ENCODE assay signal across 12 cellular contexts in the genomic region with DNA sequence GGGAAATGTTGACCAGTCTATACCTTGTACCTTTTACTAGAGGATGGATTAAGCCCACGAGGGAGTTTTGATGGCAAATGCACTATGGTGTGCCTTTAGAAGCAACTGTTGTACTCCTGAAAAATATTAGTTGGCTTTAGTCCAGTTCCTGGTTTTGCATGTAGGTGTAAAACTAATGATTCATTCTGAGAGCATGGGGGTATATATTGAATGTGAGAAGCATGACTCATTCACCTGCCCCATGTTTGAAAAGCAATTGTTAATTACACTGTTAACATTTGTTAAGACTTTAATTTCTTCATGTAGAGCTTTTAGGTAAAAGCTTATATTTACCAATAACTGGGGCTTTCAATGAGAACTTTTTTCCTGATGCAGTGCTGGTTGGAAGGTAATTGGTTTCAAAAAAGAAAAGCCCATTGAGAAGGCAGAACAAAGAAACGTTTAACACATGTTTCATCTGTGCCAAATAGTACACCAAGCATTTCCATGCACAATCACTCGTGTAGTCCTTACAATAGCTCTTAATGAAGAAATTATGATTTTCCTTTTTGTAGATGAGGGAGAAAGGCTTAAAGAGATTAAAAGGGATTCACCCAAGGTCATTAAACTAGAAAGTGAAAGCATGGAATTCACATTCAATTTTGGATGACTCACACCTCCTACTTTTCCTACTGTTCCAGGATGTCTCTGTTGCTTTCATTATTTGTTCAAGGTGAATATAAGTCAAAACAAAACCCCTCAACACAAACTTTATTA.
A peak's percentile ranks its signal among the peaks of the same experiment; 100 is the strongest.
DNase-seq lines count a peak whose midpoint lies in the region; ATAC-seq and TF ChIP-seq lines count a peak whose summit lies in the region.
"Had no signal": no experiment of that assay in that cellular context is flagged by ENCODE, and none has a peak within 500 bp of the region (broad histone marks: within the 10 kb centered on the region; RNA-seq: fewer than 3 reads in every experiment).

No MANE protein-coding gene starts in this region.

- no peaks in the 10 kb centered on the region for H3K9me3 Mint-ChIP-seq in activated naive CD4-positive, alpha-beta T cell treated with anti-CD3 and anti-CD28 coated beads, Interleukin-2, amount 50 U/mL, for 72 hours
- H3K9me3 Mint-ChIP-seq: activated B cell treated with CpG ODN at 0.5 μM for 24 hours, neural crest cell had no signal

- no peaks in the 10 kb centered on the region for H3K27me3 ChIP-seq in uterus
- H3K27me3 ChIP-seq in Peyer's patch, result no peaks in the 10 kb centered on the region

- DNase-seq in activated naive CD4-positive, alpha-beta T cell treated with anti-CD3 and anti-CD28 coated beads, Interleukin-2, amount 50 U/mL, for 72 hours (ENCODE audit: low spot score in 2 of 2), result peak in 1 of 2 donors; percentile 9
- DNase-seq in activated naive CD4-positive, alpha-beta T cell (lab: John Stamatoyannopoulos, UW), result no peak
- DNase-seq in HPDE6-E6E7 (ENCODE audit: extremely low spot score), result peak; percentile 65
- peak; percentile 3 to 11 for DNase-seq in dermis microvascular lymphatic vessel endothelial cell (ENCODE audit: low read depth in 2 of 2)
- no peak for DNase-seq in uterus
- DNase-seq in inferior parietal cortex (ENCODE audit: extremely low spot score), result no peak
- DNase-seq in Peyer's patch, result no peak
- DNase-seq: activated B cell treated with CpG ODN at 0.5 μM for 24 hours; aorta; NK-92 treated with Interleukin-12 subunit alpha and Interleukin-12 subunit beta, amount 100 ng/mL, for 24 hours had no signal

- H3K36me3 ChIP-seq in uterus, result no peaks in the 10 kb centered on the region
- H3K36me3 ChIP-seq in Peyer's patch, result no peaks in the 10 kb centered on the region

- no peak for TF ChIP-seq CTCF in uterus (IDR thresholded peaks at IDR 0.05)
- TF ChIP-seq CTCF in Peyer's patch (IDR thresholded peaks at IDR 0.05), result no peak

- peak; percentile 41 to 87 for ATAC-seq in activated naive CD4-positive, alpha-beta T cell treated with anti-CD3 and anti-CD28 coated beads, Interleukin-2, amount 50 U/mL, for 72 hours
- ATAC-seq in HG03025 (IDR thresholded peaks at IDR 0.05; ENCODE audit: low FRiP score, unreplicated experiment), result no peak

- TF ChIP-seq POLR2A in uterus (IDR thresholded peaks at IDR 0.05), result no peak
- TF ChIP-seq POLR2A in Peyer's patch (IDR thresholded peaks at IDR 0.05), result no peak

- peak overlapping the region; percentile 24 to 26 for H3K27ac ChIP-seq in uterus
- no peak overlapping the region for H3K27ac ChIP-seq in Peyer's patch

- H3K9me3 ChIP-seq in uterus (no peaks in the 10 kb centered on the region), Peyer's patch (no peaks in the 10 kb centered on the region)

- no peaks in the 10 kb centered on the region for H3K36me3 Mint-ChIP-seq in activated naive CD4-positive, alpha-beta T cell treated with anti-CD3 and anti-CD28 coated beads, Interleukin-2, amount 50 U/mL, for 72 hours

- no peak overlapping the region for H3K4me3 ChIP-seq in uterus
- H3K4me3 ChIP-seq in Peyer's patch, result no peak overlapping the region

- H3K4me1 ChIP-seq in uterus, result no peaks in the 10 kb centered on the region
- H3K4me1 ChIP-seq in Peyer's patch, result no peaks in the 10 kb centered on the region

- intact Hi-C loops in uterus (cut with DNase I; ENCODE audit: low total_unique reads), result no loop called here

- no peak overlapping the region for H3K27ac Mint-ChIP-seq in activated naive CD4-positive, alpha-beta T cell treated with anti-CD3 and anti-CD28 coated beads, Interleukin-2, amount 50 U/mL, for 72 hours
- H3K27ac Mint-ChIP-seq: activated B cell treated with CpG ODN at 0.5 μM for 24 hours had no signal

Comparison
In these comparisons a context has a peak if more than half of its experiments do, and no peak if none do; other contexts are left out.
1. DNase-seq: peak in HPDE6-E6E7 (single experiment) and dermis microvascular lymphatic vessel endothelial cell (2 of 2); none in activated naive CD4-positive, alpha-beta T cell (0 of 4), uterus (0 of 2), inferior parietal cortex (single experiment) and Peyer's patch (0 of 3).
2. H3K27ac ChIP-seq: peak in uterus (2 of 2); none in Peyer's patch (0 of 4).